ENCODE assay signal across 8 cellular contexts in genomic region chr6:16184129-16184528, GRCh38. TPM values are rescaled to one million over a fixed set of nuclear protein-coding genes. Genes with fewer than 3 reads are reported as not detected.
DNase-seq lines count a peak whose midpoint lies in the region; ATAC-seq, FAIRE-seq and TF ChIP-seq lines count a peak whose summit lies in the region.

No MANE protein-coding gene starts in this region.

- no peaks in the 10 kb centered on the region for H3K9me2 ChIP-seq in PC-9 (ENCODE audit: insufficient read depth)

- H3K36me3 ChIP-seq in PC-9 (ENCODE audit: low read depth) (no peaks in the 10 kb centered on the region), cardiac muscle cell (no peaks in the 10 kb centered on the region), upper lobe of right lung (no peaks in the 10 kb centered on the region)

- H2AFZ ChIP-seq in PC-9, result no peak overlapping the region

- H3K9me3 ChIP-seq in PC-9 (ENCODE audit: insufficient read depth, low read depth) (no peaks in the 10 kb centered on the region), cardiac muscle cell (ENCODE audit: low read depth) (no peaks in the 10 kb centered on the region), upper lobe of right lung (no peaks in the 10 kb centered on the region)

- no TSS peak for BruUV-seq in PC-9 (replicated peaks; lab: Mats Ljungman, UMichigan)

- H3K4me2 ChIP-seq in PC-9, result no peak overlapping the region

- peaks cover 53% of the 10 kb centered on the region for H3K27me3 ChIP-seq in PC-9 (ENCODE audit: insufficient read depth, low read depth)
- H3K27me3 ChIP-seq in cardiac muscle cell, result no peaks in the 10 kb centered on the region
- no peaks in the 10 kb centered on the region for H3K27me3 ChIP-seq in upper lobe of right lung

- no peak overlapping the region for H3K27ac ChIP-seq in PC-9
- no peak overlapping the region for H3K27ac ChIP-seq in cardiac muscle cell
- H3K27ac ChIP-seq in upper lobe of right lung, result no peak overlapping the region

- POLR2A ChIA-PET in GM10248 (lab: Yijun Ruan, JAX), result interaction anchor here (1.1 kb wide), 1 partner anchor 55 kb away, joined by 3 read pairs; the partner anchor contains the start of gene MYLIP
- POLR2A ChIA-PET in PC-9 (lab: Charles Lee; ENCODE audit: unreplicated experiment), result no interaction called here

- CTCF ChIA-PET in GM10248 (lab: Yijun Ruan, JAX), result interaction anchor here (0.8 to 7.3 kb wide), 16 partner anchors 10 to 524 kb away, joined by 3 to 126 read pairs (median 15); partner anchors contain the start of gene MYLIP
- CTCF ChIA-PET in PC-9 (lab: Charles Lee), result interaction anchor here (3.0 kb wide), 1 partner anchor 492 kb away, joined by 31 read pairs; no protein-coding TSS in a partner anchor

- no peaks in the 10 kb centered on the region for H4K20me1 ChIP-seq in PC-9 (ENCODE audit: insufficient read depth)

- FAIRE-seq in RCC 7860 (lab: Jason Lieb, UNC), result no peak

- H3K79me2 ChIP-seq in PC-9 (ENCODE audit: low read depth), result no peaks in the 10 kb centered on the region

- H3K4me3 ChIP-seq in PC-9, result no peak overlapping the region
- no peak overlapping the region for H3K4me3 ChIP-seq in cardiac muscle cell
- no peak overlapping the region for H3K4me3 ChIP-seq in upper lobe of right lung

- intact Hi-C loops in PC-9 (cut with micrococcal nuclease; ENCODE audit: unreplicated experiment) (loop anchor here (5.0 kb wide), 1 partner anchor 112 kb away; no protein-coding TSS in a partner anchor), upper lobe of right lung (cut with DNase I) (loop anchor here (5.0 kb wide), 1 partner anchor 492 kb away; no protein-coding TSS in a partner anchor)

- peak; percentile 87 for ATAC-seq in HG02610 (IDR thresholded peaks at IDR 0.05; ENCODE audit: unreplicated experiment)
- ATAC-seq in upper lobe of right lung, result peak; percentile 78

- no peaks in the 10 kb centered on the region for H3F3A ChIP-seq in PC-9 (ENCODE audit: insufficient read depth, low read depth)

- H3K4me1 ChIP-seq in PC-9 (replicated peaks; ENCODE audit: insufficient read depth) (no peaks in the 10 kb centered on the region), cardiac muscle cell (ENCODE audit: low read depth) (no peaks in the 10 kb centered on the region), upper lobe of right lung (peaks cover 4% of the 10 kb centered on the region)

- DNase-seq in GM10248 (ENCODE audit: extremely low spot score) (peak; percentile 53), PC-9 (peak in 1 of 2 experiments; percentile 12), cardiac muscle cell (ENCODE audit: low read depth in 1 of 2, low spot score in 1 of 2) (peak; percentile 27 to 50), upper lobe of right lung (no peak), KG1 (lab: John Stamatoyannopoulos, UW) (no peak), RCC 7860 (ENCODE audit: low spot score) (no peak), NCI-H345 treated with DMSO at 0.1 percent for 48 hours (lab: John Stamatoyannopoulos, UW; ENCODE audit: unreplicated experiment) (no peak)

- no peak for TF ChIP-seq CTCF in GM10248 (IDR thresholded peaks at IDR 0.05; ENCODE audit: control extremely low read depth, extremely low read depth, low read depth, missing control alignments)
- TF ChIP-seq CTCF in PC-9 (conservative IDR thresholded peaks at IDR 0.05), result peak; percentile 42; the same call in 1 of the 2 replicates
- TF ChIP-seq CTCF in cardiac muscle cell (IDR thresholded peaks at IDR 0.05; ENCODE audit: low read depth, low read length), result peak; percentile 43
- TF ChIP-seq CTCF in upper lobe of right lung (IDR thresholded peaks at IDR 0.05), result peak; percentile 28

RNA-seq across cellular contexts. Expression of gene GMPR, which starts 54.3 kb away (rescaled TPM):
- total RNA-seq in PC-9 (2021) (2.0 and 2.4 TPM in 2 replicates), cardiac muscle cell (8.8 and 9.4 TPM in 2 replicates), upper lobe of right lung (17.6 TPM)
- polyA plus RNA-seq in cardiac muscle cell, result 29.6 and 32.0 TPM in 2 replicates

RNA-seq across cellular contexts. Expression of gene MYLIP, which starts 55.2 kb away (rescaled TPM):
- total RNA-seq in PC-9 (2021) (29.2 and 42.2 TPM in 2 replicates), cardiac muscle cell (30.1 and 35.6 TPM in 2 replicates), upper lobe of right lung (39.5 TPM)
- 33.4 and 48.2 TPM in 2 replicates for polyA plus RNA-seq in cardiac muscle cell

Comparison
In these comparisons a context has a peak if more than half of its experiments do, and no peak if none do; other contexts are left out.
1. DNase-seq: peak in GM10248 (single experiment) and cardiac muscle cell (2 of 2); none in upper lobe of right lung (single experiment), KG1 (single experiment), RCC 7860 (single experiment) and NCI-H345 treated with DMSO at 0.1 percent for 48 hours (single experiment).